In the genomic region with DNA sequence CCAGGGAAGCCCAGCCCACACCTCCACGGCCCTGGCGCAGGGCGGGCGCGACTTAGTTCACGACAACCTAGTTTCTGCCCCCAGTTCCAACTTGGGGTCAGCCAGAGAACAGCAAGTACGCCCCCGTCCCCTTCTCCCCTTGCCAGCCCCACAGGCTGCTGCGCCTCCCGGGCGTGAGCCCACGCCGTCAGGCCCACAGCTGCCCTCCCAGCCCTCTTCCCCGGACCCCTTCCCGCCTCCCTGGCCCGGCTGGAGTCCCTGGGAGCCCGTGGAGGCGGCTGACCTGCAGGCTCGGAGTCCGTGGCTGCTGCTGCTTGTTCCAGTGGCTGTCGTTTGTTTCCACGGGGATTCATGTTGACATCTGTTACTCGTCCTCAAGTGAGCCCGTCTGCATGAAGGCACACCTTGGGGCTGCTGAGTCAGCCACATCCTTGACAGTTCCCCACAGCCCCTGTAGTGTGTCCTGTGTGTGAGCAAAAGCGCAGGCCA, we compare ENCODE assay signal across 21 cellular contexts.
DNase-seq lines count a peak whose midpoint lies in the region; ATAC-seq and TF ChIP-seq lines count a peak whose summit lies in the region.
"Had no signal": no experiment of that assay in that cellular context is flagged by ENCODE, and none has a peak within 500 bp of the region (broad histone marks: within the 10 kb centered on the region; RNA-seq: fewer than 3 reads in every experiment).

No MANE protein-coding gene starts in this region.

- H3K9me3 Mint-ChIP-seq in brain (no peaks in the 10 kb centered on the region), nephron (no peaks in the 10 kb centered on the region), natural killer cell (no peaks in the 10 kb centered on the region)
- H3K9me3 Mint-ChIP-seq: activated naive CD4-positive, alpha-beta T cell treated with anti-CD3 and anti-CD28 coated beads, Interleukin-2, amount 50 U/mL, for 24 hours; activated T-cell treated with anti-CD3 and anti-CD28 coated beads, Interleukin-2, amount 50 U/mL, for 72 hours; IgD-negative memory B cell had no signal

- H3K9me3 ChIP-seq in cardiac muscle cell (ENCODE audit: low read depth) = no peaks in the 10 kb centered on the region
- H3K9me3 ChIP-seq: BLaER1, stomach, upper lobe of left lung had no signal

- no peaks in the 10 kb centered on the region for H3K27me3 ChIP-seq in cardiac muscle cell
- H3K27me3 ChIP-seq: BLaER1, stomach, upper lobe of left lung had no signal

- peak in 1 of 2 donors; percentile 36 for DNase-seq in cardiac muscle cell (ENCODE audit: low read depth in 1 of 2, low spot score in 1 of 2)
- no peak for DNase-seq in Right ventricle myocardium superior
- no peak for DNase-seq in natural killer cell
- DNase-seq: activated CD4-positive, alpha-beta T cell treated with anti-CD3 and anti-CD28 coated beads for 48 hours; activated T-cell treated with anti-CD3 and anti-CD28 coated beads, Interleukin-2, amount 50 U/mL, for 72 hours; anterior cingulate cortex; dermis blood vessel endothelial cell; NCI-H1417 treated with DMSO at 0.1 percent for 48 hours; NCI-H774; nucleus accumbens; stomach had no signal

- peak overlapping the region; percentile 64 for H3K27ac ChIP-seq in cardiac muscle cell
- H3K27ac ChIP-seq: BLaER1, stomach, upper lobe of left lung had no signal

- peaks cover 39% of the 10 kb centered on the region for H3K4me1 ChIP-seq in cardiac muscle cell (ENCODE audit: low read depth)

- H3K27ac Mint-ChIP-seq in brain (peak overlapping the region in 3 of 5 experiments; percentile 51 to 76 (median 62)), nephron (peak overlapping the region in 2 of 3 experiments; percentile 25 to 54), natural killer cell (no peak overlapping the region)
- H3K27ac Mint-ChIP-seq: activated naive CD4-positive, alpha-beta T cell treated with anti-CD3 and anti-CD28 coated beads, Interleukin-2, amount 50 U/mL, for 24 hours; activated T-cell treated with anti-CD3 and anti-CD28 coated beads, Interleukin-2, amount 50 U/mL, for 72 hours had no signal

- H3K27me3 Mint-ChIP-seq in brain (no peaks in the 10 kb centered on the region), nephron (ENCODE audit: low read depth) (no peaks in the 10 kb centered on the region), natural killer cell (ENCODE audit: low read depth in 2 of 2) (no peaks in the 10 kb centered on the region)
- H3K27me3 Mint-ChIP-seq: activated naive CD4-positive, alpha-beta T cell treated with anti-CD3 and anti-CD28 coated beads, Interleukin-2, amount 50 U/mL, for 24 hours; IgD-negative memory B cell had no signal

- H3K36me3 ChIP-seq in cardiac muscle cell = no peaks in the 10 kb centered on the region
- H3K36me3 ChIP-seq: stomach, upper lobe of left lung had no signal

- no peak overlapping the region for H3K4me3 ChIP-seq in cardiac muscle cell
- H3K4me3 ChIP-seq: BLaER1, stomach, upper lobe of left lung had no signal

- intact Hi-C loops in Right ventricle myocardium superior (cut with DNase I) = no loop called here
- intact Hi-C loops in natural killer cell (cut with micrococcal nuclease) = no loop called here

- H3K4me3 Mint-ChIP-seq in brain (no peak overlapping the region), nephron (no peak overlapping the region), natural killer cell (no peak overlapping the region)
- H3K4me3 Mint-ChIP-seq: activated naive CD4-positive, alpha-beta T cell treated with anti-CD3 and anti-CD28 coated beads, Interleukin-2, amount 50 U/mL, for 24 hours; activated T-cell treated with anti-CD3 and anti-CD28 coated beads, Interleukin-2, amount 50 U/mL, for 72 hours; IgD-negative memory B cell had no signal

- TF ChIP-seq CTCF in cardiac muscle cell (IDR thresholded peaks at IDR 0.05; ENCODE audit: low read depth, low read length) (no peak), brain (conservative IDR thresholded peaks at IDR 0.05) (no peak), nephron (IDR thresholded peaks at IDR 0.05; ENCODE audit: unreplicated experiment in 3 of 3) (no peak), natural killer cell (IDR thresholded peaks at IDR 0.05) (no peak)

- ATAC-seq in Right ventricle myocardium superior (ENCODE audit: poor library complexity) = no peak
- ATAC-seq in GM18867 (IDR thresholded peaks at IDR 0.05; ENCODE audit: unreplicated experiment) = no peak
- no peak for ATAC-seq in GM18907 (IDR thresholded peaks at IDR 0.05; ENCODE audit: unreplicated experiment)
- no peak for ATAC-seq in natural killer cell
- no peak for ATAC-seq in HG02623 (IDR thresholded peaks at IDR 0.05; ENCODE audit: unreplicated experiment)
- ATAC-seq: activated T-cell treated with anti-CD3 and anti-CD28 coated beads, Interleukin-2, amount 50 U/mL, for 72 hours; left lobe of liver had no signal

- H3K36me3 Mint-ChIP-seq in brain (no peaks in the 10 kb centered on the region), nephron (ENCODE audit: low read depth) (no peaks in the 10 kb centered on the region), natural killer cell (no peaks in the 10 kb centered on the region)

- H3K4me1 Mint-ChIP-seq in brain = peaks cover 49% of the 10 kb centered on the region
- H3K4me1 Mint-ChIP-seq in nephron = peaks cover 47% of the 10 kb centered on the region
- H3K4me1 Mint-ChIP-seq in natural killer cell = peaks cover 15% of the 10 kb centered on the region in 2 donors

Comparison
In these comparisons a context has a peak if more than half of its experiments do, and no peak if none do; other contexts are left out.
1. H3K27ac Mint-ChIP-seq: peak in brain (3 of 5) and nephron (2 of 3); none in natural killer cell (0 of 2).